In the genomic region with DNA sequence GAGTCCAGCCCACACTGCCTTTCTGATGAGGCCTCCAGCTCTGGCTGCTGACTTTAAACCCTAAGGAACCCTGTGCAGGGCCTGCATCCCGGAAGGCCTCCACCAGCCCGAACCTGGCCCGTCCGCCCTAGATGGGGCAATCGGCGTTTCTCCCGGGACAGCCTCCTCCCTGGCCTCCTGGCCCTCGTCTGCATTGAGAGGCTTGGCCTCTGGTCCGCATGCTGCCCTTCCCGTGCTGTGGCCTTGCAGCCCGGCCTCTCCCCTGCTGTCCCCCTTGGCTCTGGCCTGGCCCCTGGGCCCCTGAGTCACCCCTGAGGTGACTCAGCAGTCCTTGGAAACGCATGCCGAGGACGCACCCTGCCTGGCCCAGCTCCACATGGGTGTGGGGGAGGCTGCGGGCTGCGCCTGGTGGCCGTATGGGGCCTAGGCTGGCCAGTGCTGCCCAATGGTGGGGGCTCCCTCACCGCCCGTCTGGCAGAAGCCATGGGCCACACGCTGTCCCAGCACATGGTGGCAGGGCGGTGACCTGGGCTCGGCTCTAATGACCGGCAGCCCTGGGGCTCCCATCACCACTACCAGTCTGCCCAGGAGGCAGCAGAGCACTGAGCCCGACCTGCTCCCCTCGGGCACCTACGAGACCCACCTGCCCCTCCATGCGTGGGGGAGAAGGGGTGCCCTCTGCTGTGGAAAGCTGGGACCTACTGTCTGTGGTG, we compare ENCODE assay signal across 8 cellular contexts. TPM values are rescaled to one million over a fixed set of nuclear protein-coding genes. Genes with fewer than 3 reads are reported as not detected.
DNase-seq lines count a peak whose midpoint lies in the region; ATAC-seq, FAIRE-seq and TF ChIP-seq lines count a peak whose summit lies in the region.

No MANE protein-coding gene starts in this region.

- no peak for FAIRE-seq in keratinocyte (lab: Jason Lieb, UNC)

- WGBS in suprapubic skin: 27% methylated on average over 7 of the region's 27 CpGs

- no peaks in the 10 kb centered on the region for H3K36me3 ChIP-seq in ascending aorta
- H3K36me3 ChIP-seq in keratinocyte (ENCODE audit: control insufficient read depth in 2 of 2, extremely low read depth in 1 of 2, insufficient read depth in 2 of 2, low read length in 2 of 2): peaks cover 2 to 4% of the 10 kb centered on the region in 2 experiments
- no peaks in the 10 kb centered on the region for H3K36me3 ChIP-seq in suprapubic skin

- H3K4me3 ChIP-seq in HL-60 (replicated peaks; ENCODE audit: insufficient read depth, low read length) (no peak overlapping the region), ascending aorta (peak overlapping the region in 1 of 2 donors; percentile 5), keratinocyte (ENCODE audit: control insufficient read depth in 2 of 3, extremely low read depth in 1 of 3, insufficient read depth in 2 of 3, low read depth in 1 of 3, low read length in 3 of 3) (no peak overlapping the region), suprapubic skin (peak overlapping the region; percentile 27)

- H3K9me1 ChIP-seq in keratinocyte (ENCODE audit: control insufficient read depth, extremely low read depth, insufficient read depth, low read length): peaks cover 8% of the 10 kb centered on the region

- TF ChIP-seq CTCF in HL-60 (IDR thresholded peaks at IDR 0.05; ENCODE audit: insufficient read depth, low read length) (no peak), ascending aorta (IDR thresholded peaks at IDR 0.05) (peak in 2 of 3 experiments; percentile 18 to 46), keratinocyte (optimal IDR thresholded peaks at IDR 0.05 in 1 of 3, IDR thresholded peaks at IDR 0.05 in 1 of 3, conservative IDR thresholded peaks at IDR 0.05 in 1 of 3; ENCODE audit: extremely low read depth in 1 of 3, insufficient read depth in 2 of 3, low read length in 3 of 3) (peak in 1 of 3 experiments; percentile 16), suprapubic skin (IDR thresholded peaks at IDR 0.05) (peak; percentile 20)

- H3K4me1 ChIP-seq in ascending aorta (peaks cover 58 to 84% of the 10 kb centered on the region in 2 donors), keratinocyte (ENCODE audit: control insufficient read depth, extremely low read depth, insufficient read depth, low read length) (peaks cover 64% of the 10 kb centered on the region), suprapubic skin (peaks cover 100% of the 10 kb centered on the region)

- H2AFZ ChIP-seq in keratinocyte (ENCODE audit: control insufficient read depth, low read length): no peak overlapping the region

- H4K20me1 ChIP-seq in keratinocyte (ENCODE audit: control insufficient read depth, extremely low read depth, insufficient read depth, low read length): peaks cover 16% of the 10 kb centered on the region

- DNase-seq in HL-60 (ENCODE audit: low read depth in 1 of 2, low spot score in 1 of 2): peak; percentile 60 to 75
- DNase-seq in ascending aorta (ENCODE audit: low spot score in 2 of 2): peak; percentile 37 to 95
- no peak for DNase-seq in keratinocyte (ENCODE audit: low read depth, low spot score)
- DNase-seq in suprapubic skin (ENCODE audit: low spot score in 2 of 2): peak; percentile 92 to 93
- no peak for DNase-seq in NCI-H1930 (lab: John Stamatoyannopoulos, UW)
- no peak for DNase-seq in inferior parietal cortex (ENCODE audit: extremely low spot score)
- DNase-seq in NCI-H2196 treated with DMSO at 0.1 percent for 48 hours (lab: John Stamatoyannopoulos, UW; ENCODE audit: unreplicated experiment): no peak

- H3K9ac ChIP-seq in keratinocyte (ENCODE audit: control insufficient read depth, extremely low read depth, insufficient read depth, low read length): peak overlapping the region; percentile 77

- TF ChIP-seq POLR2A in suprapubic skin (IDR thresholded peaks at IDR 0.05): no peak

- no peaks in the 10 kb centered on the region for H3K27me3 ChIP-seq in HL-60 (ENCODE audit: insufficient read depth, poor library complexity, severe bottlenecking)
- H3K27me3 ChIP-seq in ascending aorta: no peaks in the 10 kb centered on the region
- no peaks in the 10 kb centered on the region for H3K27me3 ChIP-seq in keratinocyte (ENCODE audit: control insufficient read depth, extremely low read depth, insufficient read depth, low read length)
- no peaks in the 10 kb centered on the region for H3K27me3 ChIP-seq in suprapubic skin

- intact Hi-C loops in ascending aorta (cut with DNase I): loop anchor here (1.0 kb wide), 2 partner anchors 28 to 31 kb away; a partner anchor contains a TSS

- H3K4me2 ChIP-seq in keratinocyte (ENCODE audit: control insufficient read depth, extremely low read depth, insufficient read depth, low read depth, low read length): peak overlapping the region; percentile 78

- dilution Hi-C loops in keratinocyte (cut with MboI; ENCODE audit: extremely low pct_ligation_motif_present, low sequenced_read_pairs): no loop called here

- H3K79me2 ChIP-seq in keratinocyte (ENCODE audit: control insufficient read depth, insufficient read depth, low read length): peaks cover 75% of the 10 kb centered on the region

- H3K27ac ChIP-seq in HL-60 (replicated peaks) (peak overlapping the region; percentile 74), ascending aorta (peak overlapping the region; percentile 91 to 98), keratinocyte (ENCODE audit: control insufficient read depth, insufficient read depth, low read length) (peak overlapping the region; percentile 83), suprapubic skin (peak overlapping the region; percentile 93)

- no peak for ATAC-seq in GM19467 (IDR thresholded peaks at IDR 0.05; ENCODE audit: unreplicated experiment)

- H3K9me3 ChIP-seq in ascending aorta (no peaks in the 10 kb centered on the region), keratinocyte (ENCODE audit: control insufficient read depth, low read depth, low read length) (no peaks in the 10 kb centered on the region), suprapubic skin (no peaks in the 10 kb centered on the region)

- no peak for TF ChIP-seq EP300 in suprapubic skin (IDR thresholded peaks at IDR 0.05)

RNA-seq across cellular contexts. Expression of a gene that starts 25.7 kb away (rescaled TPM):
- 61.4 TPM for total RNA-seq in ascending aorta
- 47.4 to 61.0 TPM (median 52.7 TPM) in 3 replicates for polyA plus RNA-seq in keratinocyte
- 51.2 TPM for polyA plus RNA-seq in keratinocyte (2011; ENCODE audit: low read depth)
- 43.2 and 91.3 TPM in 2 replicates for polyA plus RNA-seq in keratinocyte (2011; cell fraction: cytosol; rRNA removed)
- polyA plus RNA-seq in keratinocyte (2011; cell fraction: nucleus; rRNA removed): 46.9 and 63.8 TPM in 2 replicates
- 82.6 and 89.6 TPM in 2 replicates for polyA plus RNA-seq in keratinocyte (2012; ENCODE audit: low replicate concordance)
- 27.5 to 75.2 TPM (median 36.8 TPM) in 3 replicates for polyA minus RNA-seq in keratinocyte
- polyA minus RNA-seq in keratinocyte (2011; cell fraction: cytosol; rRNA and poly(A)+ RNA removed): 106 TPM
- polyA minus RNA-seq in keratinocyte (2011; cell fraction: nucleus; rRNA and poly(A)+ RNA removed): 26.8 and 27.0 TPM in 2 replicates
- total RNA-seq in suprapubic skin: 100 to 1,000 TPM in 1 of 4 donors, 10 to 100 TPM in 3; 67.0 to 103 (median 81.0) TPM

RNA-seq across cellular contexts. Expression of a gene that starts 27.8 kb away (rescaled TPM):
- total RNA-seq in ascending aorta (0.85 TPM), suprapubic skin (10 to 100 TPM in 2 of 4 donors, 1 to 10 TPM in 2; 8.5 to 20.4 (median 11.4) TPM)
- 5.2 to 12.5 TPM (median 10.6 TPM) in 3 replicates for polyA plus RNA-seq in keratinocyte
- polyA plus RNA-seq in keratinocyte (2011; ENCODE audit: low read depth): 4.8 TPM
- 7.5 and 8.0 TPM in 2 replicates for polyA plus RNA-seq in keratinocyte (2011; cell fraction: cytosol; rRNA removed)
- 11.8 and 12.3 TPM in 2 replicates for polyA plus RNA-seq in keratinocyte (2011; cell fraction: nucleus; rRNA removed)
- polyA plus RNA-seq in keratinocyte (2012; ENCODE audit: low replicate concordance): 3.7 and 16.7 TPM in 2 replicates
- polyA minus RNA-seq in keratinocyte: 5.1 to 11.2 TPM (median 8.9 TPM) in 3 replicates
- polyA minus RNA-seq in keratinocyte (2011; cell fraction: cytosol; rRNA and poly(A)+ RNA removed): 13.8 TPM
- polyA minus RNA-seq in keratinocyte (2011; cell fraction: nucleus; rRNA and poly(A)+ RNA removed): 7.7 and 10.0 TPM in 2 replicates

RNA-seq across cellular contexts. Expression of a gene that starts 31.2 kb away (rescaled TPM):
- total RNA-seq in ascending aorta (21.9 TPM), suprapubic skin (1 to 10 TPM; 6.5 to 9.5 (median 8.9) TPM)
- 4.2 to 4.7 TPM (median 4.6 TPM) in 3 replicates for polyA plus RNA-seq in keratinocyte
- 2.8 TPM for polyA plus RNA-seq in keratinocyte (2011; ENCODE audit: low read depth)
- 2.7 and 5.3 TPM in 2 replicates for polyA plus RNA-seq in keratinocyte (2011; cell fraction: cytosol; rRNA removed)
- polyA plus RNA-seq in keratinocyte (2011; cell fraction: nucleus; rRNA removed): 2.4 TPM in 2 replicates
- 5.7 and 11.4 TPM in 2 replicates for polyA plus RNA-seq in keratinocyte (2012; ENCODE audit: low replicate concordance)
- polyA minus RNA-seq in keratinocyte: 2.0 to 7.9 TPM (median 2.3 TPM) in 3 replicates
- polyA minus RNA-seq in keratinocyte (2011; cell fraction: cytosol; rRNA and poly(A)+ RNA removed): 8.1 TPM
- polyA minus RNA-seq in keratinocyte (2011; cell fraction: nucleus; rRNA and poly(A)+ RNA removed): 0.85 and 2.7 TPM in 2 replicates

RNA-seq across cellular contexts. Expression of a gene that starts 36.0 kb away (rescaled TPM):
- total RNA-seq in ascending aorta (6.6 TPM), suprapubic skin (10 to 100 TPM; 67.0 to 93.1 (median 87.2) TPM)
- 53.8 to 80.5 TPM (median 60.0 TPM) in 3 replicates for polyA plus RNA-seq in keratinocyte
- polyA plus RNA-seq in keratinocyte (2011; ENCODE audit: low read depth): 70.3 TPM
- 37.9 and 84.3 TPM in 2 replicates for polyA plus RNA-seq in keratinocyte (2011; cell fraction: cytosol; rRNA removed)
- 70.9 and 84.1 TPM in 2 replicates for polyA plus RNA-seq in keratinocyte (2011; cell fraction: nucleus; rRNA removed)
- polyA plus RNA-seq in keratinocyte (2012; ENCODE audit: low replicate concordance): 54.3 and 57.7 TPM in 2 replicates
- 38.9 to 51.1 TPM (median 39.6 TPM) in 3 replicates for polyA minus RNA-seq in keratinocyte
- polyA minus RNA-seq in keratinocyte (2011; cell fraction: cytosol; rRNA and poly(A)+ RNA removed): 77.9 TPM
- 23.1 and 24.4 TPM in 2 replicates for polyA minus RNA-seq in keratinocyte (2011; cell fraction: nucleus; rRNA and poly(A)+ RNA removed)

Comparison
In these comparisons a context has a peak if more than half of its experiments do, and no peak if none do; other contexts are left out.
1. DNase-seq: peak in HL-60 (2 of 2), ascending aorta (2 of 2) and suprapubic skin (2 of 2); none in keratinocyte (single experiment), NCI-H1930 (0 of 2), inferior parietal cortex (single experiment) and NCI-H2196 treated with DMSO at 0.1 percent for 48 hours (single experiment).
2. Peak in every context shown above with its lines, with median percentiles within 50 percentile points of each other: H3K27ac ChIP-seq.